ENCODE assay signal across 16 cellular contexts in genomic region chr17:16007439-16007838, GRCh38. TPM values are rescaled to one million over a fixed set of nuclear protein-coding genes. Genes with fewer than 3 reads are reported as not detected.
DNase-seq lines count a peak whose midpoint lies in the region; ATAC-seq and TF ChIP-seq lines count a peak whose summit lies in the region.
"Had no signal": no experiment of that assay in that cellular context is flagged by ENCODE, and none has a peak within 500 bp of the region (broad histone marks: within the 10 kb centered on the region; RNA-seq: fewer than 3 reads in every experiment).

No MANE protein-coding gene starts in this region.

- H3K9me2 ChIP-seq in Loucy (replicated peaks; ENCODE audit: low read depth, low read length), result no peaks in the 10 kb centered on the region

- H3K9ac ChIP-seq in Loucy (ENCODE audit: low read depth, low read length, poor library complexity, severe bottlenecking), result no peak overlapping the region
- no peak overlapping the region for H3K9ac ChIP-seq in colonic mucosa (ENCODE audit: low read depth in 2 of 2, low read length in 2 of 2)
- H3K9ac ChIP-seq: GM23248 had no signal

- no peak for TF ChIP-seq POLR2A in erythroblast (IDR thresholded peaks at IDR 0.05; ENCODE audit: low read length)

- POLR2A ChIA-PET in activated CD4-positive, alpha-beta memory T cell treated with anti-CD3 and anti-CD28 coated beads for 36 hours (lab: Charles Lee), result interaction anchor here (0.9 to 1.3 kb wide), 3 partner anchors 8 to 48 kb away, joined by 3 to 4 read pairs (median 4); partner anchors contain the start of genes TTC19 and ZSWIM7
- POLR2A ChIA-PET in activated CD4-positive, alpha-beta memory T cell treated with anti-CD3 and anti-CD28 coated beads, Interleukin-2, amount 10 ng/mL, durations not matched to agents 7 days and 5 days (lab: Charles Lee), result no interaction called here
- POLR2A ChIA-PET in A673 (lab: Charles Lee; ENCODE audit: low non-redundant PET), result no interaction called here

- no peaks in the 10 kb centered on the region for H3K27me3 ChIP-seq in A673 (replicated peaks; ENCODE audit: insufficient read depth, low read depth, low read length, poor library complexity)
- no peaks in the 10 kb centered on the region for H3K27me3 ChIP-seq in Loucy (ENCODE audit: insufficient read depth, low read length, poor library complexity, severe bottlenecking)
- no peaks in the 10 kb centered on the region for H3K27me3 ChIP-seq in colonic mucosa

- intact Hi-C loops in activated CD4-positive, alpha-beta memory T cell treated with anti-CD3 and anti-CD28 coated beads for 36 hours (cut with micrococcal nuclease), result no loop called here
- intact Hi-C loops in A673 (cut with micrococcal nuclease; ENCODE audit: unreplicated experiment), result no loop called here
- intact Hi-C loops in colonic mucosa (cut with DNase I), result no loop called here

- no peaks in the 10 kb centered on the region for H3K9me3 Mint-ChIP-seq in activated CD4-positive, alpha-beta memory T cell treated with anti-CD3 and anti-CD28 coated beads for 36 hours
- H3K9me3 Mint-ChIP-seq in activated CD4-positive, alpha-beta memory T cell treated with anti-CD3 and anti-CD28 coated beads, Interleukin-2, amount 10 ng/mL, durations not matched to agents 7 days and 5 days, result no peaks in the 10 kb centered on the region
- H3K9me3 Mint-ChIP-seq: CD4-positive, CD25-positive, alpha-beta regulatory T cell had no signal

- H4K20me1 ChIP-seq in Loucy (ENCODE audit: insufficient read depth, low read length, poor library complexity, severe bottlenecking), result peaks cover 4% of the 10 kb centered on the region

- peaks cover 22% of the 10 kb centered on the region for H3K4me1 Mint-ChIP-seq in activated CD4-positive, alpha-beta memory T cell treated with anti-CD3 and anti-CD28 coated beads for 36 hours (ENCODE audit: low read depth)
- H3K4me1 Mint-ChIP-seq in activated CD4-positive, alpha-beta memory T cell treated with anti-CD3 and anti-CD28 coated beads, Interleukin-2, amount 10 ng/mL, durations not matched to agents 7 days and 5 days, result peaks cover 26% of the 10 kb centered on the region

- peak overlapping the region; percentile 2 for H3K27ac ChIP-seq in A673 (ENCODE audit: low read depth, low read length, poor library complexity, severe bottlenecking)
- no peak overlapping the region for H3K27ac ChIP-seq in colonic mucosa
- H3K27ac ChIP-seq: A549, GM23248 had no signal

- H3K36me3 Mint-ChIP-seq in activated CD4-positive, alpha-beta memory T cell treated with anti-CD3 and anti-CD28 coated beads for 36 hours, result peaks cover 66% of the 10 kb centered on the region
- H3K36me3 Mint-ChIP-seq in activated CD4-positive, alpha-beta memory T cell treated with anti-CD3 and anti-CD28 coated beads, Interleukin-2, amount 10 ng/mL, durations not matched to agents 7 days and 5 days (ENCODE audit: low read depth), result peaks cover 88% of the 10 kb centered on the region

- H3K36me3 ChIP-seq in A673 (ENCODE audit: insufficient read depth, low read length, poor library complexity, severe bottlenecking), result peaks cover 71% of the 10 kb centered on the region
- peaks cover 62% of the 10 kb centered on the region; the same call in 1 of the 2 replicates for H3K36me3 ChIP-seq in Loucy (ENCODE audit: insufficient read depth, low read length)
- peaks cover 26% of the 10 kb centered on the region for H3K36me3 ChIP-seq in colonic mucosa

- CTCF ChIA-PET in activated CD4-positive, alpha-beta memory T cell treated with anti-CD3 and anti-CD28 coated beads for 36 hours (lab: Charles Lee), result no interaction called here
- CTCF ChIA-PET in activated CD4-positive, alpha-beta memory T cell treated with anti-CD3 and anti-CD28 coated beads, Interleukin-2, amount 10 ng/mL, durations not matched to agents 7 days and 5 days (lab: Charles Lee), result no interaction called here
- CTCF ChIA-PET in A673 (lab: Charles Lee), result no interaction called here

- H3K4me2 ChIP-seq in Loucy (ENCODE audit: low read depth, low read length, poor library complexity, severe bottlenecking), result peak overlapping the region; percentile 17
- H3K4me2 ChIP-seq: A549 had no signal

- H3K4me3 ChIP-seq in A673 (ENCODE audit: low read depth, low read length, poor library complexity, severe bottlenecking), result no peak overlapping the region
- H3K4me3 ChIP-seq in Loucy (ENCODE audit: low read length, poor library complexity, severe bottlenecking), result no peak overlapping the region
- H3K4me3 ChIP-seq in colonic mucosa, result no peak overlapping the region
- H3K4me3 ChIP-seq: A549, GM23248 had no signal

- TF ChIP-seq CTCF in A673 (conservative IDR thresholded peaks at IDR 0.05; ENCODE audit: low read depth, low read length) (no peak), Loucy (conservative IDR thresholded peaks at IDR 0.05; ENCODE audit: low read length) (no peak), colonic mucosa (IDR thresholded peaks at IDR 0.05) (no peak)

- no peaks in the 10 kb centered on the region for H3F3A ChIP-seq in Loucy (ENCODE audit: low read depth)

- no TSS peak for BruUV-seq in A673 (replicated peaks; lab: Mats Ljungman, UMichigan)

- H3K27me3 Mint-ChIP-seq in activated CD4-positive, alpha-beta memory T cell treated with anti-CD3 and anti-CD28 coated beads for 36 hours, result no peaks in the 10 kb centered on the region
- H3K27me3 Mint-ChIP-seq in activated CD4-positive, alpha-beta memory T cell treated with anti-CD3 and anti-CD28 coated beads, Interleukin-2, amount 10 ng/mL, durations not matched to agents 7 days and 5 days, result no peaks in the 10 kb centered on the region
- H3K27me3 Mint-ChIP-seq: CD4-positive, CD25-positive, alpha-beta regulatory T cell had no signal

- peak; percentile 27 for DNase-seq in activated CD4-positive, alpha-beta memory T cell treated with anti-CD3 and anti-CD28 coated beads for 36 hours
- DNase-seq in activated CD4-positive, alpha-beta memory T cell treated with anti-CD3 and anti-CD28 coated beads, Interleukin-2, amount 10 ng/mL, durations not matched to agents 7 days and 5 days, result no peak
- no peak for DNase-seq in A673 (ENCODE audit: low spot score)
- peak; percentile 13 to 21 for DNase-seq in erythroblast (lab: John Stamatoyannopoulos, UW)
- no peak for DNase-seq in colonic mucosa
- DNase-seq: AML-193; CD4-positive, CD25-positive, alpha-beta regulatory T cell; GM23248; NCI-H1105 treated with DMSO at 0.1 percent for 48 hours; NCI-H187; NCI-H446 had no signal

- no peak overlapping the region for H3K4me3 Mint-ChIP-seq in activated CD4-positive, alpha-beta memory T cell treated with anti-CD3 and anti-CD28 coated beads for 36 hours
- H3K4me3 Mint-ChIP-seq in activated CD4-positive, alpha-beta memory T cell treated with anti-CD3 and anti-CD28 coated beads, Interleukin-2, amount 10 ng/mL, durations not matched to agents 7 days and 5 days, result no peak overlapping the region
- H3K4me3 Mint-ChIP-seq: CD4-positive, CD25-positive, alpha-beta regulatory T cell had no signal

- ATAC-seq in HG02870 (IDR thresholded peaks at IDR 0.05; ENCODE audit: unreplicated experiment) (no peak), GM18909 (IDR thresholded peaks at IDR 0.05; ENCODE audit: poor library complexity, unreplicated experiment) (no peak)
- ATAC-seq: HCT116 had no signal

- peaks cover 20% of the 10 kb centered on the region for H3K79me2 ChIP-seq in Loucy (ENCODE audit: insufficient read depth, low read length)

- no peaks in the 10 kb centered on the region for H3K4me1 ChIP-seq in A673 (ENCODE audit: insufficient read depth, low read length, poor library complexity, severe bottlenecking)
- peaks cover 31% of the 10 kb centered on the region for H3K4me1 ChIP-seq in Loucy (ENCODE audit: insufficient read depth, low read length, poor library complexity, severe bottlenecking)
- H3K4me1 ChIP-seq in colonic mucosa, result no peaks in the 10 kb centered on the region

- no peaks in the 10 kb centered on the region for H3K9me3 ChIP-seq in A673 (ENCODE audit: low read depth, low read length, poor library complexity, severe bottlenecking)
- no peaks in the 10 kb centered on the region for H3K9me3 ChIP-seq in Loucy (ENCODE audit: insufficient read depth, low read depth, low read length)
- no peaks in the 10 kb centered on the region for H3K9me3 ChIP-seq in colonic mucosa

- H3K27ac Mint-ChIP-seq in activated CD4-positive, alpha-beta memory T cell treated with anti-CD3 and anti-CD28 coated beads for 36 hours, result no peak overlapping the region
- no peak overlapping the region for H3K27ac Mint-ChIP-seq in activated CD4-positive, alpha-beta memory T cell treated with anti-CD3 and anti-CD28 coated beads, Interleukin-2, amount 10 ng/mL, durations not matched to agents 7 days and 5 days
- H3K27ac Mint-ChIP-seq: CD4-positive, CD25-positive, alpha-beta regulatory T cell had no signal

- H2AFZ ChIP-seq in Loucy (ENCODE audit: low read length), result no peak overlapping the region
- H2AFZ ChIP-seq: GM23248 had no signal

RNA-seq across cellular contexts. Expression of gene TTC19, which starts 7.8 kb away (rescaled TPM):
- 10 to 100 TPM; 21.0 to 22.6 TPM for total RNA-seq in activated CD4-positive, alpha-beta memory T cell treated with anti-CD3 and anti-CD28 coated beads for 36 hours
- total RNA-seq in activated CD4-positive, alpha-beta memory T cell treated with anti-CD3 and anti-CD28 coated beads, Interleukin-2, amount 10 ng/mL, durations not matched to agents 7 days and 5 days, result 10 to 100 TPM; 22.7 to 25.6 TPM
- total RNA-seq in A673 (2021) (44.5 and 53.8 TPM in 2 replicates), colonic mucosa (10 to 100 TPM; 44.5 to 55.2 TPM)

RNA-seq across cellular contexts. Expression of gene ZSWIM7, which starts 7.9 kb away (rescaled TPM):
- total RNA-seq in activated CD4-positive, alpha-beta memory T cell treated with anti-CD3 and anti-CD28 coated beads for 36 hours, result 10 to 100 TPM; 11.2 to 12.0 TPM
- 10 to 100 TPM in 1 of 2 experiments, 1 to 10 TPM in 1; 7.2 to 10.1 TPM for total RNA-seq in activated CD4-positive, alpha-beta memory T cell treated with anti-CD3 and anti-CD28 coated beads, Interleukin-2, amount 10 ng/mL, durations not matched to agents 7 days and 5 days
- 28.7 and 39.8 TPM in 2 replicates for total RNA-seq in A673 (2021)
- 10 to 100 TPM; 17.7 to 18.8 TPM for total RNA-seq in colonic mucosa

Comparison
In these comparisons a context has a peak if more than half of its experiments do, and no peak if none do; other contexts are left out.
1. DNase-seq: peak in activated CD4-positive, alpha-beta memory T cell treated with anti-CD3 and anti-CD28 coated beads for 36 hours (single experiment) and erythroblast (2 of 2); none in activated CD4-positive, alpha-beta memory T cell treated with anti-CD3 and anti-CD28 coated beads, Interleukin-2, amount 10 ng/mL, durations not matched to agents 7 days and 5 days (single experiment), A673 (single experiment) and colonic mucosa (single experiment).